16 cellular contexts compared by ENCODE assay signal in the genomic region with DNA sequence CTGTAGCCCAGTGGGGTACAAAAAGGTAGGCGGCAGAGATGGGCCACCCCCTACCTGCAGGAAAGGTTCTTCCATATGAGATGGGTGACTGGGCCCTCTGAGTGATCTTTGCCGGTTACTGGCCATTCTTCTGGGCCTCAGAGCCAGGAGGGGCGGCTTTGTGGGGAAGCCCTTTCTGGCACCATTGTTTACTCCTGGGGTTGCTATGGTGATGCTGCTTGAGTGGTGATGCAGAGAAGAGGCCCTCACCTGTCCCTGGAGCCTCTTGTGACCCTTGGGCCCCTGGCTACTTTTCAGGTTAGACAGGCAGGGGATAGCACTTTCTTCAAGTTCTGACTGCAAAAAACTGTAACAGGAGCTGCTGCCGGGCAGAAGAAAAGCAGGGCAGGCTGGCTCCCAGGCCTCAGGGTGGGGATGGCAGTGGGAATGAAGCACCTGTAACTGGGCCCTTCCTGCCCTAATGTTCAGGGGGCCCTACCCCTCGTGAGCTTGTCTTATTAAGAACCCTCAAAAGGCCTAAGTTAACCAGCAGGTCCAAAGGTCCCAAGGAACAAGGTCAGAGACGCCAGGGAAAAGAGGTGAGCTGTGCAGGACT. TPM values are rescaled to one million over a fixed set of nuclear protein-coding genes. Genes with fewer than 3 reads are reported as not detected.
A peak's percentile ranks its signal among the peaks of the same experiment; 100 is the strongest.
DNase-seq lines count a peak whose midpoint lies in the region; ATAC-seq and TF ChIP-seq lines count a peak whose summit lies in the region.
"Had no signal": no experiment of that assay in that cellular context is flagged by ENCODE, and none has a peak within 500 bp of the region (broad histone marks: within the 10 kb centered on the region; RNA-seq: fewer than 3 reads in every experiment).

Gene TEX52 (minus strand): TSS at position 139 of the 595 bp plus-strand sequence. CDS start 13 bp downstream, at position 126.

- H3K9me3 ChIP-seq in H9 (ENCODE audit: control insufficient read depth, low read depth, low read length) = no peaks in the 10 kb centered on the region
- H3K9me3 ChIP-seq: SJCRH30 had no signal

- no CpG with 5 or more reads among the region's 6 CpGs for whole genome bisulfite sequencing in H9 (ENCODE audit: extremely low coverage, insufficient read length, low lambda C conversion rate)

- no peak within 1 kb of the TSS for H2BK5ac ChIP-seq in H9 (ENCODE audit: insufficient read length, low read length)

- H3K4me2 ChIP-seq in H9 (ENCODE audit: insufficient read depth, insufficient read length, low read length) = no peak within 1 kb of the TSS

- H4K5ac ChIP-seq in H9 (ENCODE audit: insufficient read length, low read depth, low read length) = no peak within 1 kb of the TSS

- CTCF ChIA-PET in activated CD8-positive, alpha-beta memory T cell treated with anti-CD3 and anti-CD28 coated beads, Interleukin-2, amount 10 ng/mL, durations not matched to agents 7 days and 5 days (lab: Charles Lee) = interaction anchor here (1.3 kb wide), 1 partner anchor 9 kb away, joined by 3 read pairs; no protein-coding TSS in a partner anchor

- no peak for ATAC-seq in activated CD8-positive, alpha-beta memory T cell treated with anti-CD3 and anti-CD28 coated beads, Interleukin-2, amount 10 ng/mL, durations not matched to agents 7 days and 5 days
- no peak for ATAC-seq in natural killer cell treated with Interleukin-12 subunit alpha and Interleukin-12 subunit beta and Interleukin-15 and Interleukin-18, amount 100 ng/mL, for 72 hours

- H3K14ac ChIP-seq in H9 (ENCODE audit: insufficient read depth, low read length) = peak within 1 kb of the TSS; percentile 23; the same call in 1 of the 2 replicates

- TF ChIP-seq CTCF in H9 (conservative IDR thresholded peaks at IDR 0.05) = no peak

- no peak within 1 kb of the TSS for H2BK12ac ChIP-seq in H9 (ENCODE audit: insufficient read length, low read depth, low read length)

- H3K4ac ChIP-seq in H9 (ENCODE audit: low read depth, low read length) = no peak within 1 kb of the TSS; the same call in 1 of the 2 replicates

- no peak within 1 kb of the TSS for H4K8ac ChIP-seq in H9 (replicated peaks; ENCODE audit: insufficient read length, low read depth, low read length)

- H2AK5ac ChIP-seq in H9 (ENCODE audit: insufficient read length, low read length) = no peak within 1 kb of the TSS

- H3K9ac ChIP-seq in H9 (ENCODE audit: extremely low read depth, insufficient read length, low read length) = no peak within 1 kb of the TSS

- peak within 1 kb of the TSS; percentile 52 to 92 (median 62); a peak in 5 of 7 replicates for H3K27ac Mint-ChIP-seq in H9
- H3K27ac Mint-ChIP-seq in activated CD8-positive, alpha-beta memory T cell treated with anti-CD3 and anti-CD28 coated beads, Interleukin-2, amount 10 ng/mL, durations not matched to agents 7 days and 5 days = no peak within 1 kb of the TSS
- H3K27ac Mint-ChIP-seq in natural killer cell treated with Interleukin-12 subunit alpha and Interleukin-12 subunit beta and Interleukin-15 and Interleukin-18, amount 100 ng/mL, for 72 hours = no peak within 1 kb of the TSS
- H3K27ac Mint-ChIP-seq: CD4-positive, alpha-beta T cell had no signal

- no peak within 1 kb of the TSS for H3K23ac ChIP-seq in H9 (ENCODE audit: insufficient read length, low read depth, low read length)

- no peak within 1 kb of the TSS for H3K56ac ChIP-seq in H9 (ENCODE audit: insufficient read length, low read depth, low read length)

- H3K23me2 ChIP-seq in H9 (ENCODE audit: insufficient read length, low read depth, low read length, poor library complexity, severe bottlenecking) = no peaks in the 10 kb centered on the region

- H2BK20ac ChIP-seq in H9 (ENCODE audit: low read depth, low read length, poor library complexity, severe bottlenecking) = no peak within 1 kb of the TSS

- no peaks in the 10 kb centered on the region for H3K79me2 ChIP-seq in H9 (ENCODE audit: insufficient read depth, low read length)

- in situ Hi-C loops in Caki2 (cut with HindIII; ENCODE audit: low pct_unique_long_range_greater_than_20kb, low sequenced_read_pairs) = no loop called here

- no peaks in the 10 kb centered on the region for H3K4me1 ChIP-seq in H9 (ENCODE audit: insufficient read depth, low read length)
- H3K4me1 ChIP-seq: SJCRH30 had no signal

- no peak within 1 kb of the TSS for H2BK120ac ChIP-seq in H9 (ENCODE audit: low read depth, low read length, poor library complexity, severe bottlenecking)

- DNase-seq in Caki2 (ENCODE audit: low read depth) (peak; percentile 21), H9 (peak; percentile 86), islet precursor cell (peak; percentile 81), UCSD-AML1 (lab: John Stamatoyannopoulos, UW; ENCODE audit: unreplicated experiment) (no peak)
- no peak for DNase-seq in activated CD8-positive, alpha-beta memory T cell treated with anti-CD3 and anti-CD28 coated beads, Interleukin-2, amount 10 ng/mL, durations not matched to agents 7 days and 5 days
- DNase-seq in activated CD8-positive, alpha-beta memory T cell treated with anti-CD3 and anti-CD28 coated beads, Interleukin-2, amount 50 U/mL, for 4 hours = no peak
- no peak for DNase-seq in natural killer cell treated with Interleukin-12 subunit alpha and Interleukin-12 subunit beta and Interleukin-15 and Interleukin-18, amount 100 ng/mL, for 72 hours (ENCODE audit: low spot score)
- DNase-seq: activated effector memory CD4-positive, alpha-beta T cell treated with anti-CD3 and anti-CD28 coated beads, Interleukin-2, amount 50 U/mL, for 16 hours; CD4-positive, alpha-beta T cell; NCI-H524; SJCRH30; substantia nigra had no signal

- H3K27me3 Mint-ChIP-seq in H9 (ENCODE audit: low read depth) = peaks cover 4% of the 10 kb centered on the region
- no peaks in the 10 kb centered on the region for H3K27me3 Mint-ChIP-seq in activated CD8-positive, alpha-beta memory T cell treated with anti-CD3 and anti-CD28 coated beads, Interleukin-2, amount 10 ng/mL, durations not matched to agents 7 days and 5 days
- no peaks in the 10 kb centered on the region for H3K27me3 Mint-ChIP-seq in natural killer cell treated with Interleukin-12 subunit alpha and Interleukin-12 subunit beta and Interleukin-15 and Interleukin-18, amount 100 ng/mL, for 72 hours
- H3K27me3 Mint-ChIP-seq: CD4-positive, alpha-beta T cell; central memory CD8-positive, alpha-beta T cell had no signal

- peaks cover 14 to 42% of the 10 kb centered on the region in 2 experiments for H3K4me1 Mint-ChIP-seq in H9
- H3K4me1 Mint-ChIP-seq in activated CD8-positive, alpha-beta memory T cell treated with anti-CD3 and anti-CD28 coated beads, Interleukin-2, amount 10 ng/mL, durations not matched to agents 7 days and 5 days = peaks cover under 1% of the 10 kb centered on the region
- no peaks in the 10 kb centered on the region for H3K4me1 Mint-ChIP-seq in natural killer cell treated with Interleukin-12 subunit alpha and Interleukin-12 subunit beta and Interleukin-15 and Interleukin-18, amount 100 ng/mL, for 72 hours (ENCODE audit: low read depth in 2 of 2)
- H3K4me1 Mint-ChIP-seq: central memory CD8-positive, alpha-beta T cell had no signal

- H2BK15ac ChIP-seq in H9 (ENCODE audit: low read depth, low read length) = no peak within 1 kb of the TSS

- H3K27ac ChIP-seq in H9 (ENCODE audit: insufficient read length, low read depth, low read length) = no peak within 1 kb of the TSS
- H3K27ac ChIP-seq: SJCRH30 had no signal

- H3K27me3 ChIP-seq in H9 (ENCODE audit: insufficient read depth, low read length) = no peaks in the 10 kb centered on the region
- H3K27me3 ChIP-seq: SJCRH30 had no signal

- H3K18ac ChIP-seq in H9 (ENCODE audit: insufficient read length, low read depth, low read length) = peak within 1 kb of the TSS; percentile 67

- H3K4me3 Mint-ChIP-seq in H9 = no peak within 1 kb of the TSS; a peak in 1 of 5 replicates
- H3K4me3 Mint-ChIP-seq in activated CD8-positive, alpha-beta memory T cell treated with anti-CD3 and anti-CD28 coated beads, Interleukin-2, amount 10 ng/mL, durations not matched to agents 7 days and 5 days = no peak within 1 kb of the TSS
- no peak within 1 kb of the TSS for H3K4me3 Mint-ChIP-seq in natural killer cell treated with Interleukin-12 subunit alpha and Interleukin-12 subunit beta and Interleukin-15 and Interleukin-18, amount 100 ng/mL, for 72 hours
- H3K4me3 Mint-ChIP-seq: CD4-positive, alpha-beta T cell; central memory CD8-positive, alpha-beta T cell had no signal

- H4K20me1 ChIP-seq in H9 (ENCODE audit: control insufficient read depth, insufficient read depth, insufficient read length) = no peaks in the 10 kb centered on the region

- H3K79me1 ChIP-seq in H9 (ENCODE audit: insufficient read depth, low read depth, low read length, poor library complexity, severe bottlenecking) = no peaks in the 10 kb centered on the region

- no peak within 1 kb of the TSS for H4K91ac ChIP-seq in H9 (ENCODE audit: insufficient read length, low read depth, low read length)

- no peak within 1 kb of the TSS for H2AFZ ChIP-seq in H9 (ENCODE audit: low read length)

- H3K36me3 Mint-ChIP-seq in H9 (ENCODE audit: insufficient read depth in 1 of 3, low read depth in 3 of 3) = peaks cover 27 to 33% (median 33%) of the 10 kb centered on the region in 3 experiments
- peaks cover 16% of the 10 kb centered on the region for H3K36me3 Mint-ChIP-seq in activated CD8-positive, alpha-beta memory T cell treated with anti-CD3 and anti-CD28 coated beads, Interleukin-2, amount 10 ng/mL, durations not matched to agents 7 days and 5 days
- H3K36me3 Mint-ChIP-seq in natural killer cell treated with Interleukin-12 subunit alpha and Interleukin-12 subunit beta and Interleukin-15 and Interleukin-18, amount 100 ng/mL, for 72 hours = peaks cover 7% of the 10 kb centered on the region

- H3K9me3 Mint-ChIP-seq in H9 = no peaks in the 10 kb centered on the region
- H3K9me3 Mint-ChIP-seq in activated CD8-positive, alpha-beta memory T cell treated with anti-CD3 and anti-CD28 coated beads, Interleukin-2, amount 10 ng/mL, durations not matched to agents 7 days and 5 days (ENCODE audit: low read depth) = no peaks in the 10 kb centered on the region
- no peaks in the 10 kb centered on the region for H3K9me3 Mint-ChIP-seq in natural killer cell treated with Interleukin-12 subunit alpha and Interleukin-12 subunit beta and Interleukin-15 and Interleukin-18, amount 100 ng/mL, for 72 hours
- H3K9me3 Mint-ChIP-seq: CD4-positive, alpha-beta T cell; central memory CD8-positive, alpha-beta T cell had no signal

- no peak within 1 kb of the TSS for H3T11ph ChIP-seq in H9 (ENCODE audit: low read length)

TF ChIP-seq in PFSK-1, 5 proteins besides CTCF, POLR2A, EP300 and RAD21:
- TF ChIP-seq FOXP2 (optimal IDR thresholded peaks at IDR 0.05; ENCODE audit: borderline replicate concordance, extremely low read depth, extremely low read length, insufficient read depth) (no peak), POLR2AphosphoS5 (IDR thresholded peaks at IDR 0.05; ENCODE audit: low read depth, low read length) (peak; percentile 26; the same call in 1 of the 2 replicates)

RNA-seq across cellular contexts. Expression of gene TEX52, which starts in this region (rescaled TPM):
- not detected in 2 replicates for total RNA-seq in Caki2 (2014; rRNA removed; shearing (Covaris generic); ENCODE audit: low replicate concordance)
- total RNA-seq in H9 (2021) = 0.20 TPM in 2 replicates
- polyA plus RNA-seq in PFSK-1 (2012; ENCODE audit: insufficient read length, low read depth) = not detected
- under 1 TPM in 1 of 2 experiments, not detected in 1; 0.67 TPM for total RNA-seq in activated CD8-positive, alpha-beta memory T cell treated with anti-CD3 and anti-CD28 coated beads, Interleukin-2, amount 10 ng/mL, durations not matched to agents 7 days and 5 days
- not detected for total RNA-seq in natural killer cell treated with Interleukin-12 subunit alpha and Interleukin-12 subunit beta and Interleukin-15 and Interleukin-18, amount 100 ng/mL, for 72 hours
- total RNA-seq: CD4-positive, alpha-beta T cell; mononuclear cell had no signal
- polyA plus RNA-seq: esophagus had no signal

Comparison
In these comparisons a context has a peak if more than half of its experiments do, and no peak if none do; other contexts are left out.
1. Peak in DNase-seq in Caki2; RNA of the gene not detected or under 1 TPM.
2. Peak in DNase-seq in H9; RNA of the gene not detected or under 1 TPM.
3. H3K27ac Mint-ChIP-seq: peak in H9 (3 of 3); none in activated CD8-positive, alpha-beta memory T cell treated with anti-CD3 and anti-CD28 coated beads, Interleukin-2, amount 10 ng/mL, durations not matched to agents 7 days and 5 days (single experiment) and natural killer cell treated with Interleukin-12 subunit alpha and Interleukin-12 subunit beta and Interleukin-15 and Interleukin-18, amount 100 ng/mL, for 72 hours (0 of 2).